Comparison of ENCODE assay signal across 1 cellular context in the genomic region with DNA sequence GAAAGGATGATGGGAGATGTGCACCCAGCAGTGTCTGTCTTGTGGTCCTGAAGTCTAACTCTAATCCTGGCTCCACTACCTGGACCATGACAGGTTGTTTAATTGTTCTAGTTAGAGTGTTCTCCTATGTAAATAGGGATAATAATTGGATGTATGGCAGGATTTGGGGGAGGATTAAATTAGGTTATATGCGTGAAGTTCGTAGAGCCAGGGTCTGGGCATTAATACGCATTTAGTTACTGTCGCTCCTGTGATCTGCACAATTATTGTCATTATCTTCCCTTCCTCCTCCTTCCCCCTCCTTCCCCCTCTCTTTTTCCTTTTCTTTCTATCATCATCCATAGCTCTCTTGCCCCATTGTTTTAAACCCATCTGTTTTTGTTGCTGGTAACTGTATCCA.
A peak's percentile ranks its signal among the peaks of the same experiment; 100 is the strongest.
TF ChIP-seq lines count a peak whose summit lies in the region.

No MANE protein-coding gene starts in this region.

TF ChIP-seq in HepG2, 621 proteins besides CTCF, POLR2A, EP300 and RAD21:
- TF ChIP-seq, protein P1, sequence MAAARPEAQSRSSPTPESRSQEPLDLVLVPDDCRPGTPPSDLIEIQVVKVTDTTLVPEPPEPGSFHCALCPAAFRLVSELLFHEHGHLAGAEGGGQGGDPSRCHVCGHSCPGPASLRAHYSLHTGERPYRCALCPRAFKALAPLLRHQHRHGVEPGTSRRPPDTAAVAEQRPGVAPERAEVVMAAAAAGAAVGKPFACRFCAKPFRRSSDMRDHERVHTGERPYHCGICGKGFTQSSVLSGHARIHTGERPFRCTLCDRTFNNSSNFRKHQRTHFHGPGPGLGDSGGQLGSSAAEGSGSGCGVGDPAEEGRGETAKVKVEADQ (CRISPR knock-in tag; IDR thresholded peaks at IDR 0.05; ENCODE audit: borderline replicate concordance), result no peak
- TF ChIP-seq SKI (IDR thresholded peaks at IDR 0.05; ENCODE audit: partially characterized antibody) (no peak), RAD51 (IDR thresholded peaks at IDR 0.05; ENCODE audit: borderline replicate concordance) (no peak), HDAC1 (CRISPR knock-in tag; IDR thresholded peaks at IDR 0.05) (no peak), HNRNPK (IDR thresholded peaks at IDR 0.05; ENCODE audit: low read depth, low read length, poor library complexity, severe bottlenecking) (peak; percentile 90), ZBTB38 (CRISPR knock-in tag; IDR thresholded peaks at IDR 0.05) (no peak)
TF ChIP-seq in HepG2: peak in this region for 1.
